ENCODE assay signal across 27 cellular contexts in the genomic region with DNA sequence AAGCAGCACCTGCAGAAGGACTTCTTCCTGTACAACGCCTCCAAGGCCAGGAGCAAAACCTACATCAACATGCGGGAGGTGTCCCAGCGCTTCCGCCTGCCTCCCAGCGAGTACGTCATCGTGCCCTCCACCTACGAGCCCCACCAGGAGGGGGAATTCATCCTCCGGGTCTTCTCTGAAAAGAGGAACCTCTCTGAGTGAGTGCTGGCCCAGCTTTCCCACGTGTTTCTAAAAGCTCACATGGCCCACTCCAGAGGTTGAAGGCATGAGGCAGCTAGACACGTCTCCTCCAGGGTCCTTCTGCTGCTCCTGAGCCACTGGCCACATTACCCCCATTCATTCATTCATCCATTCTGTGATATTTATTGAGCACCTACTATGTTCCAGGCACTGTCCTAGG. TPM values are rescaled to one million over a fixed set of nuclear protein-coding genes. Genes with fewer than 3 reads are reported as not detected.
DNase-seq lines count a peak whose midpoint lies in the region; ATAC-seq and TF ChIP-seq lines count a peak whose summit lies in the region.
"Had no signal": no experiment of that assay in that cellular context is flagged by ENCODE, and none has a peak within 500 bp of the region (broad histone marks: within the 10 kb centered on the region; RNA-seq: fewer than 3 reads in every experiment).

No MANE protein-coding gene starts in this region.

- H3K4me1 ChIP-seq in OCI-LY7 (ENCODE audit: insufficient read depth, low read length, poor library complexity, severe bottlenecking), result peaks cover 6% of the 10 kb centered on the region
- H3K4me1 ChIP-seq in trophoblast cell (ENCODE audit: control insufficient read depth in 1 of 2, insufficient read depth in 2 of 2, low read length in 2 of 2), result no peaks in the 10 kb centered on the region

- no peak overlapping the region for H2BK5ac ChIP-seq in trophoblast cell (ENCODE audit: low read depth, low read length, poor library complexity)

- no peak overlapping the region for H4K12ac ChIP-seq in trophoblast cell (ENCODE audit: low read depth, low read length)

- no peaks in the 10 kb centered on the region for H3K79me1 ChIP-seq in trophoblast cell (ENCODE audit: low read length)

- H3K4me3 ChIP-seq in OCI-LY7 (ENCODE audit: low read depth, low read length, poor library complexity, severe bottlenecking), result no peak overlapping the region
- H3K4me3 ChIP-seq in dorsolateral prefrontal cortex, result no peak overlapping the region
- H3K4me3 ChIP-seq in trophoblast cell (ENCODE audit: low read depth, low read length), result no peak overlapping the region
- H3K4me3 ChIP-seq: heart left ventricle, thoracic aorta, vagina had no signal

- H3K9me3 ChIP-seq in KOPT-K1 (ENCODE audit: insufficient read depth, low read length, poor library complexity, severe bottlenecking) (no peaks in the 10 kb centered on the region), OCI-LY7 (ENCODE audit: low read length) (no peaks in the 10 kb centered on the region), trophoblast cell (ENCODE audit: insufficient read depth, low read depth, low read length) (no peaks in the 10 kb centered on the region)
- H3K9me3 ChIP-seq: heart left ventricle, thoracic aorta, vagina had no signal

- H3K36me3 Mint-ChIP-seq in stimulated activated naive B cell treated with anti-CD40 and anti-IgM and Interleukin-4, amounts not matched to agents 10 μg/mL and 1 μg/mL and 100 μg/mL, for 72 hours, result peaks cover 37 to 59% of the 10 kb centered on the region in 2 donors
- H3K36me3 Mint-ChIP-seq: activated naive CD4-positive, alpha-beta T cell treated with anti-CD3 and anti-CD28 coated beads, Interleukin-2, amount 10 ng/mL, durations not matched to agents 7 days and 5 days had no signal

- no peak overlapping the region for H3K9ac ChIP-seq in trophoblast cell (ENCODE audit: low read length)

- H2AFZ ChIP-seq in OCI-LY7 (ENCODE audit: low read length), result peak overlapping the region; percentile 26; the same call in 1 of the 2 replicates
- H2AFZ ChIP-seq in trophoblast cell (ENCODE audit: insufficient read depth, low read length, poor library complexity), result no peak overlapping the region

- H3K4ac ChIP-seq in trophoblast cell (ENCODE audit: low read depth, low read length), result no peak overlapping the region

- H3K4me2 ChIP-seq in OCI-LY7 (ENCODE audit: low read length) (no peak overlapping the region), trophoblast cell (ENCODE audit: low read length) (no peak overlapping the region)

- intact Hi-C loops in OCI-LY7 (cut with micrococcal nuclease; ENCODE audit: unreplicated experiment) (no loop called here), dorsolateral prefrontal cortex (cut with DNase I) (loop anchor here (5.0 to 10.0 kb wide), 4 partner anchors 126 to 338 kb away; a partner anchor contains a TSS), posterior vena cava (cut with DNase I) (loop anchor here in 1 of 2 donors (2.0 kb wide), 1 partner anchor 384 kb away; no protein-coding TSS in a partner anchor)

- DNase-seq in OCI-LY7 (ENCODE audit: low spot score), result no peak
- no peak for DNase-seq in dorsolateral prefrontal cortex
- no peak for DNase-seq in stimulated activated naive B cell treated with anti-CD40 and anti-IgM and Interleukin-4, amounts not matched to agents 10 μg/mL and 1 μg/mL and 100 μg/mL, for 72 hours
- DNase-seq in trophoblast cell, result no peak
- no peak for DNase-seq in NCI-H1105 (lab: John Stamatoyannopoulos, UW)
- no peak for DNase-seq in posterior vena cava (ENCODE audit: low spot score)
- no peak for DNase-seq in NOMO-1 treated with dmso at 0.1 percent for 144 hours (lab: John Stamatoyannopoulos, UW; ENCODE audit: unreplicated experiment)
- DNase-seq: activated B cell treated with CpG ODN at 0.5 μM for 24 hours; activated naive CD4-positive, alpha-beta T cell treated with anti-CD3 and anti-CD28 coated beads, Interleukin-2, amount 10 ng/mL, durations not matched to agents 7 days and 5 days; brain microvascular endothelial cell; CD4-positive, alpha-beta T cell; effector memory CD4-positive, alpha-beta T cell; GOT3; heart left ventricle; HFFc6; mammary epithelial cell; NCI-H1417 treated with DMSO at 0.1 percent for 48 hours; NCI-H2107; NCI-H774; OCI-M1; stimulated activated CD4-positive, alpha-beta T cell treated with anti-CD3 and anti-CD28 coated beads, Interleukin-4, amount 100 ng/mL, for 4 hours; stimulated activated naive CD4-positive, alpha-beta T cell; T-helper 9 cell had no signal

- H4K8ac ChIP-seq in trophoblast cell (ENCODE audit: low read depth, low read length), result no peak overlapping the region

- H3K9me3 Mint-ChIP-seq in stimulated activated naive B cell treated with anti-CD40 and anti-IgM and Interleukin-4, amounts not matched to agents 10 μg/mL and 1 μg/mL and 100 μg/mL, for 72 hours, result no peaks in the 10 kb centered on the region
- H3K9me3 Mint-ChIP-seq: activated B cell treated with CpG ODN at 0.5 μM for 24 hours; activated naive CD4-positive, alpha-beta T cell treated with anti-CD3 and anti-CD28 coated beads, Interleukin-2, amount 10 ng/mL, durations not matched to agents 7 days and 5 days; CD4-positive, alpha-beta T cell; HFFc6 had no signal

- H3K18ac ChIP-seq in trophoblast cell (ENCODE audit: low read length), result no peak overlapping the region

- no TSS peak for BruUV-seq in OCI-LY7 (replicated peaks; lab: Mats Ljungman, UMichigan)

- H3K4me1 Mint-ChIP-seq in stimulated activated naive B cell treated with anti-CD40 and anti-IgM and Interleukin-4, amounts not matched to agents 10 μg/mL and 1 μg/mL and 100 μg/mL, for 72 hours, result peaks cover 9 to 10% of the 10 kb centered on the region in 2 donors
- H3K4me1 Mint-ChIP-seq: activated naive CD4-positive, alpha-beta T cell treated with anti-CD3 and anti-CD28 coated beads, Interleukin-2, amount 10 ng/mL, durations not matched to agents 7 days and 5 days had no signal

- no peaks in the 10 kb centered on the region for H3K27me3 Mint-ChIP-seq in stimulated activated naive B cell treated with anti-CD40 and anti-IgM and Interleukin-4, amounts not matched to agents 10 μg/mL and 1 μg/mL and 100 μg/mL, for 72 hours
- H3K27me3 Mint-ChIP-seq: activated B cell treated with CpG ODN at 0.5 μM for 24 hours; activated naive CD4-positive, alpha-beta T cell treated with anti-CD3 and anti-CD28 coated beads, Interleukin-2, amount 10 ng/mL, durations not matched to agents 7 days and 5 days; CD4-positive, alpha-beta T cell had no signal

- no peak overlapping the region for H4K91ac ChIP-seq in trophoblast cell (ENCODE audit: low read depth, low read length)

- H3K27ac ChIP-seq in KOPT-K1 (ENCODE audit: low read depth, low read length, poor library complexity, severe bottlenecking), result peak overlapping the region; percentile 68
- H3K27ac ChIP-seq in OCI-LY7 (ENCODE audit: low read depth, low read length, poor library complexity, severe bottlenecking), result no peak overlapping the region
- peak overlapping the region in 58 of 59 donors; percentile 65 to 100 (median 96) for H3K27ac ChIP-seq in dorsolateral prefrontal cortex
- no peak overlapping the region for H3K27ac ChIP-seq in trophoblast cell (ENCODE audit: low read depth, low read length)
- H3K27ac ChIP-seq: brain microvascular endothelial cell, heart left ventricle, thoracic aorta, vagina had no signal

- no peak overlapping the region for H3K14ac ChIP-seq in trophoblast cell (ENCODE audit: low read length)

- no peaks in the 10 kb centered on the region for H4K20me1 ChIP-seq in OCI-LY7 (ENCODE audit: insufficient read depth, low read length)

- H3K4me3 Mint-ChIP-seq in stimulated activated naive B cell treated with anti-CD40 and anti-IgM and Interleukin-4, amounts not matched to agents 10 μg/mL and 1 μg/mL and 100 μg/mL, for 72 hours, result no peak overlapping the region
- H3K4me3 Mint-ChIP-seq: activated B cell treated with CpG ODN at 0.5 μM for 24 hours; activated naive CD4-positive, alpha-beta T cell treated with anti-CD3 and anti-CD28 coated beads, Interleukin-2, amount 10 ng/mL, durations not matched to agents 7 days and 5 days; CD4-positive, alpha-beta T cell; HFFc6 had no signal

- CTCF ChIA-PET in OCI-LY7 (lab: Charles Lee; ENCODE audit: unreplicated experiment), result no interaction called here

- H3K27me3 ChIP-seq in dorsolateral prefrontal cortex (no peaks in the 10 kb centered on the region), trophoblast cell (ENCODE audit: insufficient read depth, low read length) (no peaks in the 10 kb centered on the region)
- H3K27me3 ChIP-seq: brain microvascular endothelial cell, heart left ventricle, vagina had no signal

- H3K36me3 ChIP-seq in KOPT-K1 (ENCODE audit: insufficient read depth, low read length) (no peaks in the 10 kb centered on the region), OCI-LY7 (ENCODE audit: insufficient read depth, low read length) (no peaks in the 10 kb centered on the region), trophoblast cell (ENCODE audit: control insufficient read depth in 1 of 2, insufficient read depth in 2 of 2, low read length in 2 of 2) (no peaks in the 10 kb centered on the region)
- H3K36me3 ChIP-seq: brain microvascular endothelial cell had no signal

- H3K9me2 ChIP-seq in OCI-LY7 (ENCODE audit: insufficient read depth, low read length), result no peaks in the 10 kb centered on the region

- H3K79me2 ChIP-seq in OCI-LY7 (ENCODE audit: insufficient read depth, low read depth, low read length) (no peaks in the 10 kb centered on the region), trophoblast cell (ENCODE audit: control insufficient read depth, insufficient read depth, low read length, poor library complexity) (no peaks in the 10 kb centered on the region)

- no CpG with 5 or more reads among the region's 11 CpGs for WGBS in trophoblast cell (ENCODE audit: extremely low coverage, insufficient coverage, insufficient read length)

- POLR2A ChIA-PET in OCI-LY7 (lab: Charles Lee), result interaction anchor here (0.6 kb wide), 1 partner anchor 53 kb away, joined by 3 read pairs; no protein-coding TSS in a partner anchor

- no peak for TF ChIP-seq CTCF in OCI-LY7 (conservative IDR thresholded peaks at IDR 0.05; ENCODE audit: low read length)
- TF ChIP-seq CTCF in dorsolateral prefrontal cortex (IDR thresholded peaks at IDR 0.05 in 54 of 56, conservative IDR thresholded peaks at IDR 0.05 in 2 of 56; ENCODE audit: low read depth in 1 of 56, partially characterized antibody in 56 of 56), result no peak

- no peak overlapping the region for H3K23ac ChIP-seq in trophoblast cell (ENCODE audit: low read length)

- no peak overlapping the region for H2BK12ac ChIP-seq in trophoblast cell (ENCODE audit: low read length)

- ATAC-seq in stimulated activated naive B cell treated with anti-CD40 and anti-IgM and Interleukin-4, amounts not matched to agents 10 μg/mL and 1 μg/mL and 100 μg/mL, for 72 hours (replicated peaks), result no peak
- ATAC-seq: sciatic nerve had no signal

- no peak overlapping the region for H2AK5ac ChIP-seq in trophoblast cell (ENCODE audit: low read length)

- H3K27ac Mint-ChIP-seq in stimulated activated naive B cell treated with anti-CD40 and anti-IgM and Interleukin-4, amounts not matched to agents 10 μg/mL and 1 μg/mL and 100 μg/mL, for 72 hours, result peak overlapping the region; percentile 20
- H3K27ac Mint-ChIP-seq: activated B cell treated with CpG ODN at 0.5 μM for 24 hours; activated naive CD4-positive, alpha-beta T cell treated with anti-CD3 and anti-CD28 coated beads, Interleukin-2, amount 10 ng/mL, durations not matched to agents 7 days and 5 days; CD4-positive, alpha-beta T cell; HFFc6 had no signal

- no peak overlapping the region for H2BK120ac ChIP-seq in trophoblast cell (ENCODE audit: insufficient read depth, low read length, poor library complexity)

RNA-seq across cellular contexts. Expression of a gene that starts 43.5 kb away (rescaled TPM):
- total RNA-seq in OCI-LY7 (2014; rRNA removed; shearing (Covaris generic)), result 0.98 and 1.6 TPM in 2 replicates
- total RNA-seq in OCI-LY7 (2022) (1.5 and 2.6 TPM in 2 replicates), dorsolateral prefrontal cortex (100 to 1,000 TPM in 52 of 120 experiments, 10 to 100 TPM in 68; 15.4 to 472 (median 94.6) TPM), posterior vena cava (10 to 100 TPM in 1 of 2 donors, 1 to 10 TPM in 1; 7.6 to 11.8 TPM)
- 2.5 and 3.1 TPM in 2 replicates for polyA plus RNA-seq in trophoblast cell (2013)

Comparison
In these comparisons a context has a peak if more than half of its experiments do, and no peak if none do; other contexts are left out.
1. H3K27ac ChIP-seq: peak in KOPT-K1 (single experiment) and dorsolateral prefrontal cortex (58 of 59); none in OCI-LY7 (single experiment) and trophoblast cell (single experiment).